Comparison of ENCODE assay signal across 1 cellular context in genomic region chr15:64455951-64456350, GRCh38.
TF ChIP-seq lines count a peak whose summit lies in the region.

No MANE protein-coding gene starts in this region.

TF ChIP-seq in IMR-90, 13 proteins besides CTCF, POLR2A, EP300 and RAD21 (continued from another document):
- TF ChIP-seq RFX5 (IDR thresholded peaks at IDR 0.05; ENCODE audit: low read depth, low read length): no peak
- no peak for TF ChIP-seq MAFK (IDR thresholded peaks at IDR 0.05; ENCODE audit: low read depth, low read length)
- TF ChIP-seq CHD1 (IDR thresholded peaks at IDR 0.05; ENCODE audit: low read depth, low read length): no peak
- TF ChIP-seq USF2 (IDR thresholded peaks at IDR 0.05; ENCODE audit: low read depth, low read length): no peak
- no peak for TF ChIP-seq RCOR1 (IDR thresholded peaks at IDR 0.05; ENCODE audit: insufficient replicate concordance, low read length)
- no peak for TF ChIP-seq CEBPB (IDR thresholded peaks at IDR 0.05; ENCODE audit: low read depth, low read length)
- TF ChIP-seq NFE2L2 (IDR thresholded peaks at IDR 0.05; ENCODE audit: low read depth, low read length): no peak
